8 cellular contexts compared by ENCODE assay signal in genomic region chr17:64794548-64795274, GRCh38.
A peak's percentile ranks its signal among the peaks of the same experiment; 100 is the strongest.
DNase-seq lines count a peak whose midpoint lies in the region; ATAC-seq, FAIRE-seq and TF ChIP-seq lines count a peak whose summit lies in the region.
"Not testable (repeated sequence)": the region's sequence is repeated elsewhere in the genome, so short reads cannot be mapped to it uniquely, and the experiment has no call there.

No MANE protein-coding gene starts in this region.

- ATAC-seq in lung (ENCODE audit: insufficient read depth, low FRiP score); upper lobe of right lung: not testable (repeated sequence)

- FAIRE-seq in bronchial epithelial cell (lab: Jason Lieb, UNC) = not testable (repeated sequence)

- peaks cover 15 to 25% (median 23%) of the 10 kb centered on the region in 3 donors for H3K4me1 Mint-ChIP-seq in CD8-positive, alpha-beta memory T cell
- peaks cover 36% of the 10 kb centered on the region for H3K4me1 Mint-ChIP-seq in activated CD4-positive, alpha-beta T cell treated with anti-CD3 and anti-CD28 coated beads, Interleukin-2, amount 10 ng/mL, durations not matched to agents 7 days and 5 days

- H3K27me3 Mint-ChIP-seq in CD8-positive, alpha-beta memory T cell; activated CD4-positive, alpha-beta T cell treated with anti-CD3 and anti-CD28 coated beads, Interleukin-2, amount 10 ng/mL, durations not matched to agents 7 days and 5 days: not testable (repeated sequence)

- intact Hi-C loops in left ventricle myocardium inferior (cut with micrococcal nuclease); sigmoid colon (cut with DNase I); upper lobe of right lung (cut with DNase I): not testable (repeated sequence)

- TF ChIP-seq CTCF in bronchial epithelial cell (IDR thresholded peaks at IDR 0.05; ENCODE audit: insufficient read depth, low read length, severe bottlenecking); left ventricle myocardium inferior (IDR thresholded peaks at IDR 0.05; ENCODE audit: borderline replicate concordance); lung (IDR thresholded peaks at IDR 0.05; ENCODE audit: control extremely low read depth, extremely low read depth); sigmoid colon (IDR thresholded peaks at IDR 0.05); upper lobe of right lung (IDR thresholded peaks at IDR 0.05): not testable (repeated sequence)

- not testable (repeated sequence) for H3K27ac ChIP-seq in CD8-positive, alpha-beta memory T cell (ENCODE audit: low read depth, low read length)
- peak overlapping the region; percentile 70 for H3K27ac ChIP-seq in left ventricle myocardium inferior (replicated peaks)
- peak overlapping the region in 1 of 2 donors; percentile 91 for H3K27ac ChIP-seq in lung (ENCODE audit: low read depth in 1 of 2, low read length in 1 of 2)
- peak overlapping the region in 1 of 4 donors; percentile 27 for H3K27ac ChIP-seq in sigmoid colon
- H3K27ac ChIP-seq in upper lobe of right lung = peak overlapping the region; percentile 73

- not testable (repeated sequence) for H3K4me1 ChIP-seq in CD8-positive, alpha-beta memory T cell (ENCODE audit: insufficient read depth, low read length); sigmoid colon
- H3K4me1 ChIP-seq in left ventricle myocardium inferior (peaks cover 17% of the 10 kb centered on the region), lung (ENCODE audit: control insufficient read depth in 2 of 2, insufficient read depth in 2 of 2, low read length in 2 of 2) (peaks cover 0 to 14% of the 10 kb centered on the region in 2 donors), upper lobe of right lung (peaks cover 16% of the 10 kb centered on the region)

- 46 to 67% methylated on average over 15 to 16 of the region's 16 CpGs for WGBS in lung, 2 donors
- WGBS in sigmoid colon, 2 donors = 27 to 75% methylated on average over 16 of the region's 16 CpGs

- CTCF ChIA-PET in CD8-positive, alpha-beta memory T cell (lab: Charles Lee) = not testable (repeated sequence)
- CTCF ChIA-PET in activated CD4-positive, alpha-beta T cell treated with anti-CD3 and anti-CD28 coated beads, Interleukin-2, amount 10 ng/mL, durations not matched to agents 7 days and 5 days (lab: Charles Lee) = interaction anchor here (0.6 kb wide), 1 partner anchor 343 kb away, joined by 3 read pairs; the partner anchor contains the start of gene RGS9

- not testable (repeated sequence) for H3K9me3 Mint-ChIP-seq in CD8-positive, alpha-beta memory T cell; activated CD4-positive, alpha-beta T cell treated with anti-CD3 and anti-CD28 coated beads, Interleukin-2, amount 10 ng/mL, durations not matched to agents 7 days and 5 days

- not testable (repeated sequence) for H3K9me3 ChIP-seq in CD8-positive, alpha-beta memory T cell (ENCODE audit: low read length); left ventricle myocardium inferior (replicated peaks); lung (ENCODE audit: control insufficient read depth in 2 of 2, insufficient read depth in 1 of 2, low read length in 1 of 2); sigmoid colon; upper lobe of right lung

- POLR2A ChIA-PET in CD8-positive, alpha-beta memory T cell (lab: Charles Lee) = interaction anchor here (0.6 kb wide), 1 partner anchor 1526 kb away, joined by 3 read pairs; no protein-coding TSS in a partner anchor
- POLR2A ChIA-PET in activated CD4-positive, alpha-beta T cell treated with anti-CD3 and anti-CD28 coated beads, Interleukin-2, amount 10 ng/mL, durations not matched to agents 7 days and 5 days (lab: Charles Lee) = not testable (repeated sequence)

- not testable (repeated sequence) for TF ChIP-seq POLR2A in sigmoid colon (IDR thresholded peaks at IDR 0.05)

- H3K4me3 Mint-ChIP-seq in CD8-positive, alpha-beta memory T cell; activated CD4-positive, alpha-beta T cell treated with anti-CD3 and anti-CD28 coated beads, Interleukin-2, amount 10 ng/mL, durations not matched to agents 7 days and 5 days: not testable (repeated sequence)

- not testable (repeated sequence) for H3K4me3 ChIP-seq in CD8-positive, alpha-beta memory T cell (ENCODE audit: low read length); bronchial epithelial cell (ENCODE audit: low read depth, low read length); left ventricle myocardium inferior; lung; sigmoid colon; upper lobe of right lung

- TF ChIP-seq EP300 in sigmoid colon (IDR thresholded peaks at IDR 0.05) = not testable (repeated sequence)

- not testable (repeated sequence) for H3K36me3 ChIP-seq in CD8-positive, alpha-beta memory T cell (ENCODE audit: insufficient read depth, low read length); bronchial epithelial cell (ENCODE audit: control insufficient read depth, insufficient read depth, low read length); upper lobe of right lung
- H3K36me3 ChIP-seq in left ventricle myocardium inferior = peaks cover 44% of the 10 kb centered on the region
- peaks cover 0 to 14% of the 10 kb centered on the region in 2 donors for H3K36me3 ChIP-seq in lung (ENCODE audit: control insufficient read depth in 2 of 2, insufficient read depth in 2 of 2, low read length in 2 of 2)
- peaks cover 0 to 38% (median 0%) of the 10 kb centered on the region in 4 donors for H3K36me3 ChIP-seq in sigmoid colon

- not testable (repeated sequence) for H3K27me3 ChIP-seq in CD8-positive, alpha-beta memory T cell (ENCODE audit: insufficient read depth, low read length, poor library complexity, severe bottlenecking); bronchial epithelial cell (ENCODE audit: control insufficient read depth, insufficient read depth, low read length); left ventricle myocardium inferior (ENCODE audit: low read depth); lung (ENCODE audit: control insufficient read depth, insufficient read depth); sigmoid colon; upper lobe of right lung

- peaks cover 2 to 37% (median 4%) of the 10 kb centered on the region in 3 donors for H3K36me3 Mint-ChIP-seq in CD8-positive, alpha-beta memory T cell
- peaks cover 26% of the 10 kb centered on the region for H3K36me3 Mint-ChIP-seq in activated CD4-positive, alpha-beta T cell treated with anti-CD3 and anti-CD28 coated beads, Interleukin-2, amount 10 ng/mL, durations not matched to agents 7 days and 5 days (ENCODE audit: low read depth)

- peak overlapping the region in 7 of 8 donors; percentile 29 to 75 (median 35) for H3K27ac Mint-ChIP-seq in CD8-positive, alpha-beta memory T cell
- peak overlapping the region; percentile 62 for H3K27ac Mint-ChIP-seq in activated CD4-positive, alpha-beta T cell treated with anti-CD3 and anti-CD28 coated beads, Interleukin-2, amount 10 ng/mL, durations not matched to agents 7 days and 5 days

- DNase-seq in CD8-positive, alpha-beta memory T cell; activated CD4-positive, alpha-beta T cell treated with anti-CD3 and anti-CD28 coated beads, Interleukin-2, amount 10 ng/mL, durations not matched to agents 7 days and 5 days; left ventricle myocardium inferior: not testable (repeated sequence)
- DNase-seq in NOMO-1 treated with DMSO at 0.1 percent for 48 hours (lab: John Stamatoyannopoulos, UW; ENCODE audit: unreplicated experiment) (peak; percentile 24), bronchial epithelial cell (ENCODE audit: low read depth) (peak; percentile 59), lung (ENCODE audit: low spot score) (peak; percentile 61), sigmoid colon (peak; percentile 44), upper lobe of right lung (peak; percentile 82)
